In genomic region chr17:3636908-3637373, GRCh38 we compare ENCODE assay signal across 8 cellular contexts. TPM values are rescaled to one million over a fixed set of nuclear protein-coding genes. Genes with fewer than 3 reads are reported as not detected.
DNase-seq lines count a peak whose midpoint lies in the region; ATAC-seq, FAIRE-seq and TF ChIP-seq lines count a peak whose summit lies in the region.

No MANE protein-coding gene starts in this region.

- H3K4me3 Mint-ChIP-seq in CD4-positive, CD25-positive, alpha-beta regulatory T cell = peak overlapping the region; percentile 89 to 96 (median 93)
- peak overlapping the region; percentile 89 for H3K4me3 Mint-ChIP-seq in neural crest cell

- peak overlapping the region; percentile 46 for H3K56ac ChIP-seq in H1 (replicated peaks; ENCODE audit: insufficient read length, low read depth, low read length)

- no peak overlapping the region for H4K91ac ChIP-seq in H1 (replicated peaks; ENCODE audit: insufficient read length, low read length)

- DNase-seq in CD4-positive, CD25-positive, alpha-beta regulatory T cell = no peak
- DNase-seq in H1 (ENCODE audit: low read depth in 1 of 2, low spot score in 2 of 2) (no peak), neural crest cell (ENCODE audit: low read depth, low spot score) (no peak), iPS-NIHi7 (ENCODE audit: extremely low spot score) (no peak), mesenteric fat pad (ENCODE audit: low spot score) (no peak)

- H3K27me3 ChIP-seq in CD4-positive, CD25-positive, alpha-beta regulatory T cell (ENCODE audit: control insufficient read depth, insufficient read depth, low read length) = no peaks in the 10 kb centered on the region
- no peaks in the 10 kb centered on the region for H3K27me3 ChIP-seq in OCI-LY3 (ENCODE audit: low read depth, low read length)
- H3K27me3 ChIP-seq in H1 (replicated peaks in 1 of 4; ENCODE audit: control insufficient read depth in 3 of 4, extremely low read depth in 1 of 4, insufficient read depth in 3 of 4, low read length in 3 of 4) = no peaks in the 10 kb centered on the region

- H3K79me1 ChIP-seq in H1 (ENCODE audit: low read depth, low read length) = peaks cover 6% of the 10 kb centered on the region; the same call in 1 of the 2 replicates

- CTCF ChIA-PET in H1 (lab: Charles Lee; ENCODE audit: partially characterized antibody) = interaction anchor here (0.6 to 2.0 kb wide), 7 partner anchors 10 to 277 kb away, joined by 3 to 8 read pairs (median 3); no protein-coding TSS in a partner anchor

- POLR2A ChIA-PET in H1 (lab: Charles Lee; ENCODE audit: partially characterized antibody) = interaction anchor here (0.6 to 3.4 kb wide), 10 partner anchors 10 to 146 kb away, joined by 3 to 19 read pairs (median 6); partner anchors contain the start of gene TAX1BP3

- no peak overlapping the region for H2BK15ac ChIP-seq in H1 (ENCODE audit: low read length)

- TF ChIP-seq CTCF in OCI-LY3 (IDR thresholded peaks at IDR 0.05; ENCODE audit: low read depth, low read length) (no peak), H1 (IDR thresholded peaks at IDR 0.05; ENCODE audit: control extremely low read depth in 1 of 3, insufficient read depth in 1 of 3, low read depth in 1 of 3, low read length in 3 of 3) (no peak), neural crest cell (conservative IDR thresholded peaks at IDR 0.05) (no peak)

- peaks cover 16% of the 10 kb centered on the region for H3K4me1 ChIP-seq in CD4-positive, CD25-positive, alpha-beta regulatory T cell (ENCODE audit: control insufficient read depth, insufficient read depth, low read length, poor library complexity, severe bottlenecking)
- H3K4me1 ChIP-seq in OCI-LY3 (ENCODE audit: low read length) (peaks cover 8% of the 10 kb centered on the region), H1 (replicated peaks in 1 of 4; ENCODE audit: control insufficient read depth in 3 of 4, insufficient read depth in 4 of 4, low read length in 3 of 4) (peaks cover 0 to 8% (median 5%) of the 10 kb centered on the region in 4 experiments; a peak in 3 of 7 replicates)

- no peak overlapping the region for H2BK5ac ChIP-seq in H1 (ENCODE audit: low read depth, low read length)

- no peak overlapping the region for H3K14ac ChIP-seq in H1 (ENCODE audit: insufficient read length)

- WGBS in H1 (ENCODE audit: extremely low coverage in 1 of 2, insufficient coverage in 1 of 2, insufficient read length in 1 of 2, insufficient replicate concordance in 2 of 2, low coverage in 1 of 2, low lambda C conversion rate in 2 of 2, missing lambda C conversion rate in 1 of 2), 2 experiments = 7% methylated on average over 17 of the region's 31 CpGs; no CpG with 5 or more reads in 1 of the 2 experiments

- H3K23me2 ChIP-seq in H1 (ENCODE audit: low read depth, low read length) = peaks cover 6% of the 10 kb centered on the region; the same call in 1 of the 2 replicates

- no peak for TF ChIP-seq EP300 in H1 (IDR thresholded peaks at IDR 0.05; ENCODE audit: borderline replicate concordance in 1 of 2, low read depth in 2 of 2, low read length in 2 of 2)

- H3K4ac ChIP-seq in H1 (replicated peaks; ENCODE audit: insufficient read length, low read depth, low read length) = no peak overlapping the region

- H2BK12ac ChIP-seq in H1 (ENCODE audit: low read depth, low read length) = no peak overlapping the region

- H3K4me2 ChIP-seq in OCI-LY3 (ENCODE audit: low read length) (peak overlapping the region; percentile 86), H1 (ENCODE audit: insufficient read depth in 1 of 2, low read depth in 2 of 2, low read length in 2 of 2) (peak overlapping the region; percentile 50 to 91)

- no peak overlapping the region for H2BK120ac ChIP-seq in H1 (replicated peaks; ENCODE audit: low read depth, low read length)

- H3K79me2 ChIP-seq in OCI-LY3 (ENCODE audit: low read length) (no peaks in the 10 kb centered on the region), H1 (ENCODE audit: control insufficient read depth in 1 of 2, insufficient read depth in 2 of 2, low read length in 2 of 2) (peaks cover 0 to 20% of the 10 kb centered on the region in 2 experiments; a peak in 2 of 4 replicates)

- peak overlapping the region; percentile 66 for H3K4me3 ChIP-seq in CD4-positive, CD25-positive, alpha-beta regulatory T cell (ENCODE audit: low read depth, low read length)
- H3K4me3 ChIP-seq in OCI-LY3 (ENCODE audit: low read length) = peak overlapping the region; percentile 86
- H3K4me3 ChIP-seq in H1 (ENCODE audit: extremely low read depth in 1 of 4, insufficient read depth in 2 of 4, low read depth in 3 of 4, low read length in 4 of 4) = peak overlapping the region; percentile 87 to 95 (median 88)

- H3K4me1 Mint-ChIP-seq in CD4-positive, CD25-positive, alpha-beta regulatory T cell = peaks cover 7 to 46% (median 24%) of the 10 kb centered on the region in 4 donors
- H3K4me1 Mint-ChIP-seq in neural crest cell = peaks cover 33% of the 10 kb centered on the region

- H3K23ac ChIP-seq in H1 (ENCODE audit: insufficient read length) = no peak overlapping the region

- FAIRE-seq in H1 (lab: Jason Lieb, UNC) = no peak

- peak overlapping the region; percentile 97 for H3K27ac ChIP-seq in CD4-positive, CD25-positive, alpha-beta regulatory T cell (ENCODE audit: insufficient read depth, low read length, poor library complexity, severe bottlenecking)
- H3K27ac ChIP-seq in OCI-LY3 (ENCODE audit: low read length) (no peak overlapping the region), H1 (ENCODE audit: low read depth, low read length) (no peak overlapping the region)

- no peaks in the 10 kb centered on the region for H3K27me3 Mint-ChIP-seq in CD4-positive, CD25-positive, alpha-beta regulatory T cell
- no peaks in the 10 kb centered on the region for H3K27me3 Mint-ChIP-seq in neural crest cell (ENCODE audit: low read depth)

- no peak overlapping the region for H3K18ac ChIP-seq in H1 (ENCODE audit: extremely low read depth, low read length)

- peak overlapping the region; percentile 46 to 96 (median 71) for H3K27ac Mint-ChIP-seq in CD4-positive, CD25-positive, alpha-beta regulatory T cell
- no peak overlapping the region for H3K27ac Mint-ChIP-seq in neural crest cell (ENCODE audit: unreplicated experiment)

- H3K9me3 Mint-ChIP-seq in CD4-positive, CD25-positive, alpha-beta regulatory T cell = no peaks in the 10 kb centered on the region
- H3K9me3 Mint-ChIP-seq in neural crest cell = no peaks in the 10 kb centered on the region

- peak overlapping the region; percentile 37 for H4K5ac ChIP-seq in H1 (ENCODE audit: insufficient read length, low read depth, low read length)

- ATAC-seq in CD4-positive, CD25-positive, alpha-beta regulatory T cell (ENCODE audit: low read depth in 2 of 2) = no peak
- ATAC-seq in GM21619 (IDR thresholded peaks at IDR 0.05; ENCODE audit: unreplicated experiment) (peak; percentile 15), GM19328 (IDR thresholded peaks at IDR 0.05; ENCODE audit: unreplicated experiment) (no peak)

- no peak overlapping the region for H2AK5ac ChIP-seq in H1 (ENCODE audit: low read depth, low read length)

- H4K8ac ChIP-seq in H1 (ENCODE audit: extremely low read depth, insufficient read depth, low read length) = peak overlapping the region; percentile 71

- peaks cover 4% of the 10 kb centered on the region for H3K36me3 ChIP-seq in CD4-positive, CD25-positive, alpha-beta regulatory T cell (ENCODE audit: control insufficient read depth, insufficient read depth, low read length)
- no peaks in the 10 kb centered on the region for H3K36me3 ChIP-seq in OCI-LY3 (replicated peaks; ENCODE audit: low read depth, low read length)
- H3K36me3 ChIP-seq in H1 (ENCODE audit: control insufficient read depth in 2 of 4, insufficient read depth in 4 of 4, low read length in 3 of 4) = peaks cover 3 to 12% (median 6%) of the 10 kb centered on the region in 4 experiments; a peak in 6 of 8 replicates

- TF ChIP-seq RAD21 in H1 (IDR thresholded peaks at IDR 0.05 in 1 of 2, conservative IDR thresholded peaks at IDR 0.05 in 1 of 2; ENCODE audit: low read depth in 2 of 2, low read length in 2 of 2) = no peak

- no peaks in the 10 kb centered on the region for H3K9me3 ChIP-seq in CD4-positive, CD25-positive, alpha-beta regulatory T cell (ENCODE audit: control insufficient read depth in 2 of 2, low read length in 2 of 2)
- H3K9me3 ChIP-seq in OCI-LY3 (ENCODE audit: insufficient read depth, low read length) (no peaks in the 10 kb centered on the region), H1 (ENCODE audit: insufficient read depth in 2 of 2, low read depth in 1 of 2, low read length in 1 of 2) (no peaks in the 10 kb centered on the region)

- peak overlapping the region; percentile 71; the same call in 1 of the 2 replicates for H2AFZ ChIP-seq in OCI-LY3 (ENCODE audit: low read depth, low read length)
- H2AFZ ChIP-seq in H1 (ENCODE audit: low read length) = peak overlapping the region; percentile 13; the same call in 1 of the 2 replicates

- H4K20me1 ChIP-seq in OCI-LY3 (ENCODE audit: insufficient read depth, low read length) (no peaks in the 10 kb centered on the region), H1 (replicated peaks in 1 of 2; ENCODE audit: control insufficient read depth in 1 of 2, insufficient read depth in 2 of 2, low read length in 2 of 2) (peaks cover 2 to 12% of the 10 kb centered on the region in 2 experiments)

- H3K9ac ChIP-seq in OCI-LY3 (ENCODE audit: low read length) (peak overlapping the region; percentile 83), H1 (replicated peaks in 1 of 4; ENCODE audit: extremely low read depth in 1 of 4, low read depth in 3 of 4, low read length in 3 of 4) (peak overlapping the region; percentile 79 to 90 (median 84); a peak in 5 of 7 replicates)

- no peak overlapping the region for H2BK20ac ChIP-seq in H1 (ENCODE audit: low read length)

- TF ChIP-seq POLR2A in H1 (IDR thresholded peaks at IDR 0.05; ENCODE audit: control extremely low read depth in 1 of 2, low read depth in 2 of 2, low read length in 2 of 2) = no peak

- peaks cover 12% of the 10 kb centered on the region for H3K36me3 Mint-ChIP-seq in CD4-positive, CD25-positive, alpha-beta regulatory T cell
- H3K36me3 Mint-ChIP-seq in neural crest cell (ENCODE audit: low read depth) = peaks cover 2% of the 10 kb centered on the region

RNA-seq across cellular contexts. Expression of gene CTNS, which starts 0.4 kb away (rescaled TPM):
- 10.0 TPM for total RNA-seq in CD4-positive, CD25-positive, alpha-beta regulatory T cell
- polyA plus RNA-seq in CD4-positive, CD25-positive, alpha-beta regulatory T cell = 10 to 100 TPM; 10.2 to 11.5 (median 10.4) TPM
- 12.9 and 16.4 TPM in 2 replicates for total RNA-seq in H1 (2021; fragmentation: NEBNext Ultra II Directional; extraction: Animal tissue kit (Norgen Biotek cat#: 25700))
- 11.6 and 13.1 TPM in 2 replicates for polyA plus RNA-seq in H1 (2011; rRNA removed)
- polyA plus RNA-seq in H1 (2011; cell fraction: cytosol; rRNA removed) = 11.9 TPM
- 22.3 TPM for polyA plus RNA-seq in H1 (2011; cell fraction: nucleus; rRNA removed)
- 13.0 to 16.4 TPM (median 15.1 TPM) in 4 replicates for polyA plus RNA-seq in H1 (2012, experiment 1 of 2)
- polyA plus RNA-seq in H1 (2012, experiment 2 of 2) = 19.1 TPM
- 22.0 TPM for polyA plus RNA-seq in H1 (2013, experiment 1 of 2)
- 21.1 TPM for polyA plus RNA-seq in H1 (2013, experiment 2 of 2)
- polyA minus RNA-seq in H1 (2011; rRNA and poly(A)+ RNA removed) = 12.1 and 12.4 TPM in 2 replicates
- polyA minus RNA-seq in H1 (2011; cell fraction: cytosol; rRNA and poly(A)+ RNA removed) = 6.5 TPM
- 13.1 TPM for polyA minus RNA-seq in H1 (2011; cell fraction: nucleus; rRNA and poly(A)+ RNA removed)
- 17.4 and 18.6 TPM in 2 replicates for total RNA-seq in neural crest cell
- total RNA-seq in mesenteric fat pad = 21.6 TPM

RNA-seq across cellular contexts. Expression of gene SHPK, which starts 0.9 kb away (rescaled TPM):
- total RNA-seq in CD4-positive, CD25-positive, alpha-beta regulatory T cell = 7.5 TPM
- 1 to 10 TPM; 6.1 to 8.5 (median 6.8) TPM for polyA plus RNA-seq in CD4-positive, CD25-positive, alpha-beta regulatory T cell
- total RNA-seq in H1 (2021; fragmentation: NEBNext Ultra II Directional; extraction: Animal tissue kit (Norgen Biotek cat#: 25700)) = 36.7 and 37.3 TPM in 2 replicates
- polyA plus RNA-seq in H1 (2011; rRNA removed) = 28.6 and 35.5 TPM in 2 replicates
- 31.3 TPM for polyA plus RNA-seq in H1 (2011; cell fraction: cytosol; rRNA removed)
- 30.6 TPM for polyA plus RNA-seq in H1 (2011; cell fraction: nucleus; rRNA removed)
- 23.2 to 29.6 TPM (median 26.8 TPM) in 4 replicates for polyA plus RNA-seq in H1 (2012, experiment 1 of 2)
- 30.1 TPM for polyA plus RNA-seq in H1 (2012, experiment 2 of 2)
- polyA plus RNA-seq in H1 (2013, experiment 1 of 2) = 17.8 TPM
- polyA plus RNA-seq in H1 (2013, experiment 2 of 2) = 18.5 TPM
- 52.4 and 60.5 TPM in 2 replicates for polyA minus RNA-seq in H1 (2011; rRNA and poly(A)+ RNA removed)
- polyA minus RNA-seq in H1 (2011; cell fraction: cytosol; rRNA and poly(A)+ RNA removed) = 28.8 TPM
- 26.7 TPM for polyA minus RNA-seq in H1 (2011; cell fraction: nucleus; rRNA and poly(A)+ RNA removed)
- 21.8 and 22.7 TPM in 2 replicates for total RNA-seq in neural crest cell
- 17.7 TPM for total RNA-seq in mesenteric fat pad

RNA-seq across cellular contexts. Expression of gene TRPV1, which starts 27.7 kb away (rescaled TPM):
- total RNA-seq in CD4-positive, CD25-positive, alpha-beta regulatory T cell = 3.4 TPM
- polyA plus RNA-seq in CD4-positive, CD25-positive, alpha-beta regulatory T cell = 1 to 10 TPM in 1 of 4 donors, under 1 TPM in 2, not detected in 1; 0.25 to 1.3 (median 0.70) TPM
- 2.5 and 3.0 TPM in 2 replicates for total RNA-seq in H1 (2021; fragmentation: NEBNext Ultra II Directional; extraction: Animal tissue kit (Norgen Biotek cat#: 25700))
- 3.0 and 3.5 TPM in 2 replicates for polyA plus RNA-seq in H1 (2011; rRNA removed)
- polyA plus RNA-seq in H1 (2011; cell fraction: cytosol; rRNA removed) = 3.4 TPM
- polyA plus RNA-seq in H1 (2011; cell fraction: nucleus; rRNA removed) = 10.8 TPM
- polyA plus RNA-seq in H1 (2012, experiment 1 of 2) = 2.8 to 3.6 TPM (median 3.5 TPM) in 4 replicates
- 1.5 TPM for polyA plus RNA-seq in H1 (2012, experiment 2 of 2)
- 2.1 TPM for polyA plus RNA-seq in H1 (2013, experiment 1 of 2)
- polyA plus RNA-seq in H1 (2013, experiment 2 of 2) = 1.9 TPM
- polyA minus RNA-seq in H1 (2011; rRNA and poly(A)+ RNA removed) = 3.5 and 4.8 TPM in 2 replicates
- polyA minus RNA-seq in H1 (2011; cell fraction: cytosol; rRNA and poly(A)+ RNA removed) = 0.88 TPM
- 3.9 TPM for polyA minus RNA-seq in H1 (2011; cell fraction: nucleus; rRNA and poly(A)+ RNA removed)
- 9.5 and 10.5 TPM in 2 replicates for total RNA-seq in neural crest cell
- total RNA-seq in mesenteric fat pad = 6.7 TPM

RNA-seq across cellular contexts. Expression of gene TAX1BP3, which starts 31.4 kb away (rescaled TPM):
- total RNA-seq in CD4-positive, CD25-positive, alpha-beta regulatory T cell = 14.9 TPM
- polyA plus RNA-seq in CD4-positive, CD25-positive, alpha-beta regulatory T cell = 10 to 100 TPM; 33.2 to 43.6 (median 35.7) TPM
- 81.8 and 83.5 TPM in 2 replicates for total RNA-seq in H1 (2021; fragmentation: NEBNext Ultra II Directional; extraction: Animal tissue kit (Norgen Biotek cat#: 25700))
- 65.3 and 87.8 TPM in 2 replicates for polyA plus RNA-seq in H1 (2011; rRNA removed)
- polyA plus RNA-seq in H1 (2011; cell fraction: cytosol; rRNA removed) = 57.7 TPM
- 65.3 TPM for polyA plus RNA-seq in H1 (2011; cell fraction: nucleus; rRNA removed)
- polyA plus RNA-seq in H1 (2012, experiment 1 of 2) = 52.0 to 62.8 TPM (median 59.9 TPM) in 4 replicates
- 59.4 TPM for polyA plus RNA-seq in H1 (2012, experiment 2 of 2)
- 43.5 TPM for polyA plus RNA-seq in H1 (2013, experiment 1 of 2)
- polyA plus RNA-seq in H1 (2013, experiment 2 of 2) = 41.3 TPM
- polyA minus RNA-seq in H1 (2011; rRNA and poly(A)+ RNA removed) = 24.4 and 26.0 TPM in 2 replicates
- 40.2 TPM for polyA minus RNA-seq in H1 (2011; cell fraction: cytosol; rRNA and poly(A)+ RNA removed)
- polyA minus RNA-seq in H1 (2011; cell fraction: nucleus; rRNA and poly(A)+ RNA removed) = 31.9 TPM
- 58.2 and 65.8 TPM in 2 replicates for total RNA-seq in neural crest cell
- 96.6 TPM for total RNA-seq in mesenteric fat pad

RNA-seq across cellular contexts. Expression of gene EMC6, which starts 31.7 kb away (rescaled TPM):
- 27.2 TPM for total RNA-seq in CD4-positive, CD25-positive, alpha-beta regulatory T cell
- polyA plus RNA-seq in CD4-positive, CD25-positive, alpha-beta regulatory T cell = 100 to 1,000 TPM; 112 to 125 (median 117) TPM
- total RNA-seq in H1 (2021; fragmentation: NEBNext Ultra II Directional; extraction: Animal tissue kit (Norgen Biotek cat#: 25700)) = 81.5 and 86.5 TPM in 2 replicates
- 193 and 201 TPM in 2 replicates for polyA plus RNA-seq in H1 (2011; rRNA removed)
- polyA plus RNA-seq in H1 (2011; cell fraction: cytosol; rRNA removed) = 142 TPM
- 66.9 TPM for polyA plus RNA-seq in H1 (2011; cell fraction: nucleus; rRNA removed)
- polyA plus RNA-seq in H1 (2012, experiment 1 of 2) = 63.1 to 87.1 TPM (median 69.6 TPM) in 4 replicates
- polyA plus RNA-seq in H1 (2012, experiment 2 of 2) = 188 TPM
- 195 TPM for polyA plus RNA-seq in H1 (2013, experiment 1 of 2)
- polyA plus RNA-seq in H1 (2013, experiment 2 of 2) = 204 TPM
- 7.8 and 11.7 TPM in 2 replicates for polyA minus RNA-seq in H1 (2011; rRNA and poly(A)+ RNA removed)
- polyA minus RNA-seq in H1 (2011; cell fraction: cytosol; rRNA and poly(A)+ RNA removed) = 45.8 TPM
- 29.2 TPM for polyA minus RNA-seq in H1 (2011; cell fraction: nucleus; rRNA and poly(A)+ RNA removed)
- total RNA-seq in neural crest cell (53.4 and 54.5 TPM in 2 replicates), mesenteric fat pad (34.7 TPM)
